1 cellular context compared by ENCODE assay signal in genomic region chr2:36849265-36849664, GRCh38.
A peak's percentile ranks its signal among the peaks of the same experiment; 100 is the strongest.
TF ChIP-seq lines count a peak whose summit lies in the region.

No MANE protein-coding gene starts in this region.

TF ChIP-seq in IMR-90, 13 proteins besides CTCF, POLR2A, EP300 and RAD21 (continued from another document):
- no peak for TF ChIP-seq MAZ (IDR thresholded peaks at IDR 0.05; ENCODE audit: borderline replicate concordance, low read depth, low read length)
- no peak for TF ChIP-seq NFE2L2 (IDR thresholded peaks at IDR 0.05; ENCODE audit: low read depth, low read length)
- no peak for TF ChIP-seq BHLHE40 (IDR thresholded peaks at IDR 0.05; ENCODE audit: low read depth, low read length)
- TF ChIP-seq CEBPB (IDR thresholded peaks at IDR 0.05; ENCODE audit: low read depth, low read length) = peak; percentile 67
